Comparison of ENCODE assay signal across 9 cellular contexts in the genomic region with DNA sequence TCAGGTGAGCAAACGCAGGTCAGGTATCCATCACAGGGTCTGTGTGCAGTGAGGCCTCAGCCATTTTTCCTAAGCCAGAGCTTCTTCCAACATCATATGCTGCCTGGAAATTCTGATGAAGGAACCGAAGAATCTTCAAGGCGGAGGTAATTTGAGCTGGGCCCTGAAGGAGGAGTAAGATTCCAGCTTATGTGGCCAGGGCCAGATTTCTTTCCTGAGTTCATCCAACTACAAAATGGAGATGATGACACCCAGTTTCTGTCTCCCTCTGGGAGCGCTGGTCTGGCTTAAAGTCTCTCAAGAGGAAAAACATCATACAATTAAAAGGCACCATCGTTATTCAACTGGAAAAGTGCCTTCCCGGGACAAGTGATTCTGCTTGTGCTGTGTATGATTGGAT. TPM values are rescaled to one million over a fixed set of nuclear protein-coding genes. Genes with fewer than 3 reads are reported as not detected.
DNase-seq lines count a peak whose midpoint lies in the region; ATAC-seq and TF ChIP-seq lines count a peak whose summit lies in the region.
"Had no signal": no experiment of that assay in that cellular context is flagged by ENCODE, and none has a peak within 500 bp of the region (broad histone marks: within the 10 kb centered on the region; RNA-seq: fewer than 3 reads in every experiment).

No MANE protein-coding gene starts in this region.

- BruUV-seq in PC-9 (replicated peaks; lab: Mats Ljungman, UMichigan): no TSS peak

- H3K4me3 ChIP-seq in PC-9 (no peak overlapping the region), fibroblast of mammary gland (ENCODE audit: control insufficient read depth, low read depth, low read length) (no peak overlapping the region)

- no peak overlapping the region for H3K27ac ChIP-seq in PC-9

- no peaks in the 10 kb centered on the region for H3K9me2 ChIP-seq in PC-9 (ENCODE audit: insufficient read depth)

- H3K79me2 ChIP-seq in PC-9 (ENCODE audit: low read depth): no peaks in the 10 kb centered on the region

- H3K27me3 ChIP-seq in PC-9 (ENCODE audit: insufficient read depth, low read depth): no peaks in the 10 kb centered on the region

- POLR2A ChIA-PET in PC-9 (lab: Charles Lee; ENCODE audit: unreplicated experiment): interaction anchor here (0.6 to 0.7 kb wide), 2 partner anchors 458 to 1828 kb away, joined by 3 read pairs; no protein-coding TSS in a partner anchor

- intact Hi-C loops in PC-9 (cut with micrococcal nuclease; ENCODE audit: unreplicated experiment): no loop called here
- intact Hi-C loops in posterior vena cava (cut with DNase I): loop anchor here (5.0 kb wide), 3 partner anchors 100 to 240 kb away; a partner anchor contains a TSS

- no peaks in the 10 kb centered on the region for H3K9me3 ChIP-seq in PC-9 (ENCODE audit: insufficient read depth, low read depth)

- H2AFZ ChIP-seq in PC-9: no peak overlapping the region

- no peaks in the 10 kb centered on the region for H3F3A ChIP-seq in PC-9 (ENCODE audit: insufficient read depth, low read depth)

- no peak overlapping the region for H3K4me2 ChIP-seq in PC-9

- no peaks in the 10 kb centered on the region for H3K36me3 ChIP-seq in PC-9 (ENCODE audit: low read depth)

- no peaks in the 10 kb centered on the region for H3K4me1 ChIP-seq in PC-9 (replicated peaks; ENCODE audit: insufficient read depth)

- CTCF ChIA-PET in PC-9 (lab: Charles Lee): no interaction called here

- no peaks in the 10 kb centered on the region for H4K20me1 ChIP-seq in PC-9 (ENCODE audit: insufficient read depth)

- ATAC-seq in GM21737 (IDR thresholded peaks at IDR 0.05; ENCODE audit: unreplicated experiment): no peak
- no peak for ATAC-seq in HG02763 (IDR thresholded peaks at IDR 0.05; ENCODE audit: unreplicated experiment)
- ATAC-seq in HG03025 (IDR thresholded peaks at IDR 0.05; ENCODE audit: low FRiP score, unreplicated experiment): no peak

- DNase-seq in EL: peak; percentile 69
- DNase-seq in PC-9: no peak
- peak; percentile 84 for DNase-seq in fibroblast of mammary gland (ENCODE audit: low read depth)
- peak; percentile 29 for DNase-seq in renal cortical epithelial cell (ENCODE audit: low read depth)
- no peak for DNase-seq in posterior vena cava (ENCODE audit: low spot score)
- DNase-seq: NK-92 treated with Interleukin-12 subunit alpha and Interleukin-12 subunit beta, amount 100 ng/mL, for 24 hours had no signal

- TF ChIP-seq CTCF in PC-9 (conservative IDR thresholded peaks at IDR 0.05) (peak; percentile 29; the same call in 1 of the 2 replicates), fibroblast of mammary gland (conservative IDR thresholded peaks at IDR 0.05; ENCODE audit: control insufficient read depth, insufficient read depth, low read depth, low read length) (peak; percentile 73)

RNA-seq across cellular contexts. Expression of a gene that starts 6.9 kb away (rescaled TPM):
- total RNA-seq in PC-9 (2021): 44.6 and 65.7 TPM in 2 replicates
- 18.6 and 33.1 TPM in 2 replicates for total RNA-seq in renal cortical epithelial cell
- 10 to 100 TPM; 51.9 to 54.2 TPM for total RNA-seq in posterior vena cava

RNA-seq across cellular contexts. Expression of a gene that starts 20.9 kb away (rescaled TPM):
- total RNA-seq in PC-9 (2021) (not detected in 2 replicates), renal cortical epithelial cell (not detected in 2 replicates), posterior vena cava (not detected)

Comparison
In these comparisons a context has a peak if more than half of its experiments do, and no peak if none do; other contexts are left out.
1. DNase-seq: peak in EL (single experiment), fibroblast of mammary gland (single experiment) and renal cortical epithelial cell (single experiment); none in PC-9 (0 of 2) and posterior vena cava (single experiment).